Comparison of ENCODE assay signal across 27 cellular contexts in genomic region chr2:74628538-74629105, GRCh38.
"Had no signal": no experiment of that assay in that cellular context is flagged by ENCODE, and none has a peak within 500 bp of the region (broad histone marks: within the 10 kb centered on the region; RNA-seq: fewer than 3 reads in every experiment).

No MANE protein-coding gene starts in this region.

- H3K27me3 ChIP-seq: heart right ventricle, hepatocyte, neural progenitor cell, neutrophil, right atrium auricular region, testis, thyroid gland, transverse colon, upper lobe of left lung had no signal

- H3K9me3 ChIP-seq: heart right ventricle, left ventricle myocardium inferior, neutrophil, right atrium auricular region, testis, thyroid gland, transverse colon, upper lobe of left lung had no signal

- DNase-seq: heart right ventricle; islet precursor cell; left ventricle myocardium inferior; mesendoderm; naive B cell; natural killer cell; nephron progenitor cell; occipital lobe; stimulated activated CD4-positive, alpha-beta T cell treated with anti-CD3 and anti-CD28 coated beads, Interleukin-1b, Interleukin-23, amount 100 ng/mL, for 48 hours; stimulated activated CD4-positive, alpha-beta T cell treated with anti-CD3 and anti-CD28 coated beads, Interleukin-2, amount 100 ng/mL, for 48 hours; stimulated activated CD4-positive, alpha-beta T cell treated with anti-CD3 and anti-CD28 coated beads, Interleukin-4, amount 100 ng/mL, for 4 hours; stimulated activated CD8-positive, alpha-beta memory T cell treated with anti-CD3 and anti-CD28 coated beads, Interleukin-4, amount 100 ng/mL, for 48 hours; stimulated activated naive CD4-positive, alpha-beta T cell treated with Interleukin-2 at 50 U/mL for 16 hours; stimulated activated naive CD8-positive, alpha-beta T cell treated with anti-CD3 and anti-CD28 coated beads, Interleukin-15, amount 100 ng/mL, for 72 hours; testis; thyroid gland; transverse colon; upper lobe of left lung had no signal

- H2AFZ ChIP-seq: hepatocyte, neural progenitor cell, parathyroid adenoma had no signal

- H3K36me3 ChIP-seq: heart right ventricle, left ventricle myocardium inferior, neural progenitor cell, neutrophil, right atrium auricular region, thyroid gland, transverse colon, upper lobe of left lung had no signal

- H3K4me2 ChIP-seq: hepatocyte, neural progenitor cell had no signal

- H3K79me2 ChIP-seq: hepatocyte, parathyroid adenoma had no signal

- H3K27ac ChIP-seq: heart right ventricle, hepatocyte, left ventricle myocardium inferior, neural progenitor cell, neutrophil, parathyroid adenoma, right atrium auricular region, skin epidermis, testis, thyroid gland, transverse colon, upper lobe of left lung had no signal

- H3K9ac ChIP-seq: neural progenitor cell, parathyroid adenoma had no signal

- H3K4me3 ChIP-seq: heart right ventricle, hepatocyte, left ventricle myocardium inferior, lung, neural progenitor cell, right atrium auricular region, skin epidermis, testis, thyroid gland, transverse colon, upper lobe of left lung had no signal

- H3K4me1 ChIP-seq: left ventricle myocardium inferior, parathyroid adenoma, right atrium auricular region, testis, thyroid gland, upper lobe of left lung had no signal

- ATAC-seq: heart right ventricle; natural killer cell; sciatic nerve; stimulated activated memory B cell treated with anti-CD40 and anti-IgM and Interleukin-4, amounts not matched to agents 10 μg/mL and 1 μg/mL and 100 μg/mL, for 72 hours; stimulated activated naive CD8-positive, alpha-beta T cell treated with anti-CD3 and anti-CD28 coated beads, Interleukin-15, amount 100 ng/mL, for 72 hours had no signal
